ENCODE assay signal across 11 cellular contexts in the genomic region with DNA sequence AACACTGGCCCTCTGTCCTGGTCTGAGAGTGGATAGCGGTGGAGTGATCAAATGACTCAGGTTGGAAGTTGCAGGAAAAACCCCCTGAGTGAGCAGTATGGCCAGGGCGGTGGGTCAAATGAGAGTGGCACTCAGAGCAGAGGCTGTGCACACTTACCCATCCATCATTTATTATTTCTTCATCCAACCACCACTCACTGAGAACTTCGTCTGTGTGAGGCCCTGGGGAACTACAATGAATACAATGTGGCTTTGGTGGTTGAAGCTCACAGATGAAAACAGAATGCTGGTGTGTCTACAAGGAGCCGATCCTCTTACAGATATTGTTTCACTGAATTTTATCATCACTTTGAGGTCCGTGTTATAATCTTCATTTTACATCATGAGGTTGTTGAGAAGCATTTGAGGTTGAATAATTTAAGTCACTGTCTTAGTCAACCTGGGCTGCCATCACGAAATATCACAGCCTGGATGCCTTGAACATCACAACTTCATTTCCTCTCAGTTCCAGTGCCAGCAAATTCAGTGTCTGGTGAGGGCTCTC.
DNase-seq lines count a peak whose midpoint lies in the region; ATAC-seq, FAIRE-seq and TF ChIP-seq lines count a peak whose summit lies in the region.
"Had no signal": no experiment of that assay in that cellular context is flagged by ENCODE, and none has a peak within 500 bp of the region (broad histone marks: within the 10 kb centered on the region; RNA-seq: fewer than 3 reads in every experiment).

No MANE protein-coding gene starts in this region.

- no peak overlapping the region for H3K4me3 Mint-ChIP-seq in activated CD8-positive, alpha-beta memory T cell treated with anti-CD3 and anti-CD28 coated beads, Interleukin-2, amount 10 ng/mL, durations not matched to agents 7 days and 5 days
- H3K4me3 Mint-ChIP-seq in astrocyte (ENCODE audit: unreplicated experiment): no peak overlapping the region
- H3K4me3 Mint-ChIP-seq in stimulated activated effector memory CD8-positive, alpha-beta T cell treated with anti-CD3 and anti-CD28 coated beads, Interleukin-12 subunit alpha, Interleukin-12 subunit beta, amount 100 ng/mL, for 72 hours: peak overlapping the region; percentile 4

- H3K27me3 Mint-ChIP-seq in activated CD8-positive, alpha-beta memory T cell treated with anti-CD3 and anti-CD28 coated beads, Interleukin-2, amount 10 ng/mL, durations not matched to agents 7 days and 5 days: peaks cover 13% of the 10 kb centered on the region
- peaks cover 23% of the 10 kb centered on the region for H3K27me3 Mint-ChIP-seq in astrocyte (ENCODE audit: low read depth, unreplicated experiment)
- H3K27me3 Mint-ChIP-seq: progenitor cell of endocrine pancreas had no signal

- no peak overlapping the region for H3K9ac ChIP-seq in astrocyte (ENCODE audit: low read length)

- H3K9me3 Mint-ChIP-seq in activated CD8-positive, alpha-beta memory T cell treated with anti-CD3 and anti-CD28 coated beads, Interleukin-2, amount 10 ng/mL, durations not matched to agents 7 days and 5 days (ENCODE audit: low read depth): peaks cover 9% of the 10 kb centered on the region
- H3K9me3 Mint-ChIP-seq in astrocyte (ENCODE audit: unreplicated experiment): peaks cover 7% of the 10 kb centered on the region
- H3K9me3 Mint-ChIP-seq in stimulated activated effector memory CD8-positive, alpha-beta T cell treated with anti-CD3 and anti-CD28 coated beads, Interleukin-12 subunit alpha, Interleukin-12 subunit beta, amount 100 ng/mL, for 72 hours: peaks cover 7% of the 10 kb centered on the region

- no peaks in the 10 kb centered on the region for H3K27me3 ChIP-seq in astrocyte (ENCODE audit: insufficient read depth, low read length)

- H3K4me3 ChIP-seq in astrocyte (ENCODE audit: insufficient read depth, low read depth, low read length): no peak overlapping the region

- no peaks in the 10 kb centered on the region for H3K79me2 ChIP-seq in astrocyte (ENCODE audit: insufficient read depth, low read length)

- no peak overlapping the region for H3K4me2 ChIP-seq in astrocyte (ENCODE audit: low read length)

- H4K20me1 ChIP-seq in astrocyte (ENCODE audit: insufficient read depth, low read length): no peaks in the 10 kb centered on the region

- H3K27ac ChIP-seq in astrocyte (ENCODE audit: low read depth, low read length) (no peak overlapping the region), substantia nigra (ENCODE audit: low read depth, low read length, poor library complexity, severe bottlenecking) (no peak overlapping the region)

- peaks cover 13% of the 10 kb centered on the region for H3K36me3 Mint-ChIP-seq in activated CD8-positive, alpha-beta memory T cell treated with anti-CD3 and anti-CD28 coated beads, Interleukin-2, amount 10 ng/mL, durations not matched to agents 7 days and 5 days
- no peaks in the 10 kb centered on the region for H3K36me3 Mint-ChIP-seq in astrocyte (ENCODE audit: low read depth, unreplicated experiment)
- no peaks in the 10 kb centered on the region for H3K36me3 Mint-ChIP-seq in stimulated activated effector memory CD8-positive, alpha-beta T cell treated with anti-CD3 and anti-CD28 coated beads, Interleukin-12 subunit alpha, Interleukin-12 subunit beta, amount 100 ng/mL, for 72 hours

- peak; percentile 89 for ATAC-seq in activated CD8-positive, alpha-beta memory T cell treated with anti-CD3 and anti-CD28 coated beads, Interleukin-2, amount 10 ng/mL, durations not matched to agents 7 days and 5 days
- ATAC-seq in stimulated activated effector memory CD8-positive, alpha-beta T cell treated with anti-CD3 and anti-CD28 coated beads, Interleukin-12 subunit alpha, Interleukin-12 subunit beta, amount 100 ng/mL, for 72 hours: peak; percentile 95
- ATAC-seq in HG03457 (IDR thresholded peaks at IDR 0.05; ENCODE audit: unreplicated experiment): no peak

- peak; percentile 72 for DNase-seq in activated CD8-positive, alpha-beta memory T cell treated with anti-CD3 and anti-CD28 coated beads, Interleukin-2, amount 10 ng/mL, durations not matched to agents 7 days and 5 days
- no peak for DNase-seq in activated CD8-positive, alpha-beta memory T cell treated with anti-CD3 and anti-CD28 coated beads, Interleukin-2, amount 50 U/mL, for 48 hours
- DNase-seq in MV-4-11 (lab: John Stamatoyannopoulos, UW) (peak; percentile 80), astrocyte (ENCODE audit: low read depth) (peak; percentile 52), substantia nigra (lab: John Stamatoyannopoulos, UW) (no peak)
- peak in 1 of 2 donors; percentile 72 for DNase-seq in stimulated activated effector memory CD8-positive, alpha-beta T cell treated with anti-CD3 and anti-CD28 coated beads, Interleukin-12 subunit alpha, Interleukin-12 subunit beta, amount 100 ng/mL, for 72 hours (ENCODE audit: low spot score in 2 of 2)
- DNase-seq in NK-92 treated with Interleukin-12 subunit alpha and Interleukin-12 subunit beta, amount 100 ng/mL, for 24 hours (lab: John Stamatoyannopoulos, UW): no peak
- DNase-seq: left ventricle myocardium superior, NCI-H2227 treated with DMSO at 0.1 percent for 48 hours had no signal

- FAIRE-seq in astrocyte (lab: Jason Lieb, UNC): no peak

- H3K4me1 ChIP-seq in astrocyte (ENCODE audit: insufficient read depth, low read length): peaks cover 17% of the 10 kb centered on the region

- H3K36me3 ChIP-seq in astrocyte (ENCODE audit: insufficient read depth, low read length): no peaks in the 10 kb centered on the region

- H3K4me1 Mint-ChIP-seq in activated CD8-positive, alpha-beta memory T cell treated with anti-CD3 and anti-CD28 coated beads, Interleukin-2, amount 10 ng/mL, durations not matched to agents 7 days and 5 days: peaks cover 39% of the 10 kb centered on the region
- peaks cover 29% of the 10 kb centered on the region for H3K4me1 Mint-ChIP-seq in astrocyte (ENCODE audit: low read depth, unreplicated experiment)
- peaks cover 36% of the 10 kb centered on the region for H3K4me1 Mint-ChIP-seq in stimulated activated effector memory CD8-positive, alpha-beta T cell treated with anti-CD3 and anti-CD28 coated beads, Interleukin-12 subunit alpha, Interleukin-12 subunit beta, amount 100 ng/mL, for 72 hours

- no peak for TF ChIP-seq CTCF in astrocyte (IDR thresholded peaks at IDR 0.05; ENCODE audit: insufficient read depth, low read depth, low read length)

- H3K9me3 ChIP-seq in astrocyte (ENCODE audit: insufficient read depth, low read depth, low read length): no peaks in the 10 kb centered on the region

- H3K27ac Mint-ChIP-seq in activated CD8-positive, alpha-beta memory T cell treated with anti-CD3 and anti-CD28 coated beads, Interleukin-2, amount 10 ng/mL, durations not matched to agents 7 days and 5 days: peak overlapping the region; percentile 71
- no peak overlapping the region for H3K27ac Mint-ChIP-seq in astrocyte (ENCODE audit: unreplicated experiment)
- H3K27ac Mint-ChIP-seq in stimulated activated effector memory CD8-positive, alpha-beta T cell treated with anti-CD3 and anti-CD28 coated beads, Interleukin-12 subunit alpha, Interleukin-12 subunit beta, amount 100 ng/mL, for 72 hours: peak overlapping the region; percentile 32

- H2AFZ ChIP-seq in astrocyte (ENCODE audit: low read depth, low read length): no peak overlapping the region

- CTCF ChIA-PET in activated CD8-positive, alpha-beta memory T cell treated with anti-CD3 and anti-CD28 coated beads, Interleukin-2, amount 10 ng/mL, durations not matched to agents 7 days and 5 days (lab: Charles Lee): interaction anchor here (1.1 to 1.2 kb wide), 2 partner anchors 15 to 20 kb away, joined by 3 read pairs; no protein-coding TSS in a partner anchor

Comparison
In these comparisons a context has a peak if more than half of its experiments do, and no peak if none do; other contexts are left out.
1. DNase-seq: peak in activated CD8-positive, alpha-beta memory T cell treated with anti-CD3 and anti-CD28 coated beads, Interleukin-2, amount 10 ng/mL, durations not matched to agents 7 days and 5 days (single experiment), MV-4-11 (single experiment) and astrocyte (single experiment); none in activated CD8-positive, alpha-beta memory T cell treated with anti-CD3 and anti-CD28 coated beads, Interleukin-2, amount 50 U/mL, for 48 hours (single experiment), substantia nigra (0 of 49) and NK-92 treated with Interleukin-12 subunit alpha and Interleukin-12 subunit beta, amount 100 ng/mL, for 24 hours (single experiment).